ENCODE assay signal across 31 cellular contexts in genomic region chr7:156148547-156148946, GRCh38.
"Had no signal": no experiment of that assay in that cellular context is flagged by ENCODE, and none has a peak within 500 bp of the region (broad histone marks: within the 10 kb centered on the region; RNA-seq: fewer than 3 reads in every experiment).

No MANE protein-coding gene starts in this region.

- H3K36me3 Mint-ChIP-seq: activated CD4-positive, alpha-beta memory T cell treated with anti-CD3 and anti-CD28 coated beads for 36 hours; activated CD8-positive, alpha-beta memory T cell treated with anti-CD3 and anti-CD28 coated beads, Interleukin-2, amount 10 ng/mL, durations not matched to agents 7 days and 5 days; activated naive CD4-positive, alpha-beta T cell treated with anti-CD3 and anti-CD28 coated beads, Interleukin-2, amount 50 U/mL, for 24 hours; activated naive CD8-positive, alpha-beta T cell treated with anti-CD3 and anti-CD28 coated beads for 36 hours had no signal

- ATAC-seq: activated CD4-positive, alpha-beta T cell treated with anti-CD3 and anti-CD28 coated beads for 36 hours; activated CD8-positive, alpha-beta memory T cell treated with anti-CD3 and anti-CD28 coated beads, Interleukin-2, amount 10 ng/mL, durations not matched to agents 7 days and 5 days; activated CD8-positive, alpha-beta T cell treated with anti-CD3 and anti-CD28 coated beads, Interleukin-2, amount 10 ng/mL, durations not matched to agents 7 days and 5 days; activated naive CD8-positive, alpha-beta T cell treated with anti-CD3 and anti-CD28 coated beads, Interleukin-2, amount 50 U/mL, for 24 hours; body of pancreas; gastroesophageal sphincter had no signal

- H3K36me3 ChIP-seq: adrenal gland, cardiac muscle cell, colonic mucosa, esophagus squamous epithelium, gastroesophageal sphincter had no signal

- H3K4me3 ChIP-seq: adrenal gland, body of pancreas, cardiac muscle cell, colonic mucosa, esophagus squamous epithelium, gastroesophageal sphincter had no signal

- H3K9me3 ChIP-seq: adrenal gland, body of pancreas, colonic mucosa, esophagus squamous epithelium, gastroesophageal sphincter had no signal

- H3K27me3 ChIP-seq: adrenal gland, body of pancreas, cardiac muscle cell, colonic mucosa had no signal

- H3K27ac Mint-ChIP-seq: activated CD4-positive, alpha-beta memory T cell treated with anti-CD3 and anti-CD28 coated beads for 36 hours; activated CD4-positive, alpha-beta T cell treated with anti-CD3 and anti-CD28 coated beads for 36 hours; activated CD4-positive, alpha-beta T cell treated with anti-CD3 and anti-CD28 coated beads, Interleukin-2, amount 10 ng/mL, durations not matched to agents 24 days and 14 days; activated CD8-positive, alpha-beta memory T cell treated with anti-CD3 and anti-CD28 coated beads, Interleukin-2, amount 10 ng/mL, durations not matched to agents 7 days and 5 days; activated CD8-positive, alpha-beta T cell treated with anti-CD3 and anti-CD28 coated beads, Interleukin-2, amount 10 ng/mL, durations not matched to agents 7 days and 5 days; activated naive CD4-positive, alpha-beta T cell treated with anti-CD3 and anti-CD28 coated beads for 36 hours; activated naive CD4-positive, alpha-beta T cell treated with anti-CD3 and anti-CD28 coated beads, Interleukin-2, amount 50 U/mL, for 24 hours; activated naive CD8-positive, alpha-beta T cell treated with anti-CD3 and anti-CD28 coated beads for 36 hours; activated naive CD8-positive, alpha-beta T cell treated with anti-CD3 and anti-CD28 coated beads, Interleukin-2, amount 50 U/mL, for 24 hours; activated T-helper 1 cell treated with anti-CD3 and anti-CD28 coated beads, Interleukin-12 subunit alpha, Interleukin-12 subunit beta, Interleukin-2, Interleukin-4 antibody, amounts not matched to agents 30 ng/mL and 10 ng/mL and 1 ng/mL, durations not matched to agents 14 hours and 24 hours and 36 hours had no signal

- H3K4me1 Mint-ChIP-seq: activated CD4-positive, alpha-beta T cell treated with anti-CD3 and anti-CD28 coated beads for 36 hours; activated CD4-positive, alpha-beta T cell treated with anti-CD3 and anti-CD28 coated beads, Interleukin-2, amount 10 ng/mL, durations not matched to agents 24 days and 14 days; activated CD8-positive, alpha-beta memory T cell treated with anti-CD3 and anti-CD28 coated beads, Interleukin-2, amount 10 ng/mL, durations not matched to agents 7 days and 5 days; activated naive CD4-positive, alpha-beta T cell treated with anti-CD3 and anti-CD28 coated beads, Interleukin-2, amount 50 U/mL, for 24 hours; activated naive CD8-positive, alpha-beta T cell treated with anti-CD3 and anti-CD28 coated beads for 36 hours; activated naive CD8-positive, alpha-beta T cell treated with anti-CD3 and anti-CD28 coated beads, Interleukin-2, amount 50 U/mL, for 24 hours had no signal

- DNase-seq: activated CD4-positive, alpha-beta memory T cell treated with anti-CD3 and anti-CD28 coated beads for 36 hours; activated CD4-positive, alpha-beta T cell treated with anti-CD3 and anti-CD28 coated beads for 36 hours; activated CD4-positive, alpha-beta T cell treated with anti-CD3 and anti-CD28 coated beads, Interleukin-2, amount 10 ng/mL, durations not matched to agents 24 days and 14 days; activated CD4-positive, CD25-positive, alpha-beta regulatory T cell; activated CD4-positive, CD25-positive, alpha-beta regulatory T cell treated with anti-CD3 and anti-CD28 coated beads, Interleukin-2, amount 50 U/mL, for 72 hours; activated CD8-positive, alpha-beta memory T cell treated with anti-CD3 and anti-CD28 coated beads, Interleukin-2, amount 10 ng/mL, durations not matched to agents 7 days and 5 days; activated CD8-positive, alpha-beta memory T cell treated with anti-CD3 and anti-CD28 coated beads, Interleukin-2, amount 50 U/mL, for 4 hours; activated CD8-positive, alpha-beta T cell treated with anti-CD3 and anti-CD28 coated beads, Interleukin-2, amount 10 ng/mL, durations not matched to agents 7 days and 5 days; activated naive CD4-positive, alpha-beta T cell treated with anti-CD3 and anti-CD28 coated beads for 36 hours; activated naive CD8-positive, alpha-beta T cell treated with anti-CD3 and anti-CD28 coated beads for 36 hours; activated naive CD8-positive, alpha-beta T cell treated with anti-CD3 and anti-CD28 coated beads, Interleukin-2, amount 50 U/mL, for 24 hours; activated T-cell treated with anti-CD3 and anti-CD28 coated beads, Interleukin-2, amount 50 U/mL, for 1 hour; activated T-cell treated with anti-CD3 and anti-CD28 coated beads, Interleukin-2, amount 50 U/mL, for 48 hours; adrenal gland; amygdala; aorta; body of pancreas; central memory CD4-positive, alpha-beta T cell; cerebellar nuclear complex; colonic mucosa; effector CD8-positive, alpha-beta T cell; esophagus squamous epithelium; foreskin melanocyte; SW 1271; T-helper 1 cell; T-helper 2 cell had no signal

- H3K4me3 Mint-ChIP-seq: activated CD4-positive, alpha-beta memory T cell treated with anti-CD3 and anti-CD28 coated beads for 36 hours; activated CD4-positive, alpha-beta T cell treated with anti-CD3 and anti-CD28 coated beads for 36 hours; activated CD4-positive, alpha-beta T cell treated with anti-CD3 and anti-CD28 coated beads, Interleukin-2, amount 10 ng/mL, durations not matched to agents 24 days and 14 days; activated CD8-positive, alpha-beta memory T cell treated with anti-CD3 and anti-CD28 coated beads, Interleukin-2, amount 10 ng/mL, durations not matched to agents 7 days and 5 days; activated CD8-positive, alpha-beta T cell treated with anti-CD3 and anti-CD28 coated beads, Interleukin-2, amount 10 ng/mL, durations not matched to agents 7 days and 5 days; activated naive CD4-positive, alpha-beta T cell treated with anti-CD3 and anti-CD28 coated beads for 36 hours; activated naive CD4-positive, alpha-beta T cell treated with anti-CD3 and anti-CD28 coated beads, Interleukin-2, amount 50 U/mL, for 24 hours; activated naive CD8-positive, alpha-beta T cell treated with anti-CD3 and anti-CD28 coated beads for 36 hours; activated naive CD8-positive, alpha-beta T cell treated with anti-CD3 and anti-CD28 coated beads, Interleukin-2, amount 50 U/mL, for 24 hours; activated T-helper 1 cell treated with anti-CD3 and anti-CD28 coated beads, Interleukin-12 subunit alpha, Interleukin-12 subunit beta, Interleukin-2, Interleukin-4 antibody, amounts not matched to agents 30 ng/mL and 10 ng/mL and 1 ng/mL, durations not matched to agents 14 hours and 24 hours and 36 hours had no signal

- H3K4me1 ChIP-seq: adrenal gland, colonic mucosa, esophagus squamous epithelium, gastroesophageal sphincter had no signal

- H3K27ac ChIP-seq: adrenal gland, body of pancreas, cardiac muscle cell, colonic mucosa, epithelial cell of prostate, esophagus squamous epithelium, gastroesophageal sphincter had no signal

- H3K27me3 Mint-ChIP-seq: activated CD4-positive, alpha-beta memory T cell treated with anti-CD3 and anti-CD28 coated beads for 36 hours; activated CD4-positive, alpha-beta T cell treated with anti-CD3 and anti-CD28 coated beads, Interleukin-2, amount 10 ng/mL, durations not matched to agents 24 days and 14 days had no signal
